1 cellular context compared by ENCODE assay signal in the genomic region with DNA sequence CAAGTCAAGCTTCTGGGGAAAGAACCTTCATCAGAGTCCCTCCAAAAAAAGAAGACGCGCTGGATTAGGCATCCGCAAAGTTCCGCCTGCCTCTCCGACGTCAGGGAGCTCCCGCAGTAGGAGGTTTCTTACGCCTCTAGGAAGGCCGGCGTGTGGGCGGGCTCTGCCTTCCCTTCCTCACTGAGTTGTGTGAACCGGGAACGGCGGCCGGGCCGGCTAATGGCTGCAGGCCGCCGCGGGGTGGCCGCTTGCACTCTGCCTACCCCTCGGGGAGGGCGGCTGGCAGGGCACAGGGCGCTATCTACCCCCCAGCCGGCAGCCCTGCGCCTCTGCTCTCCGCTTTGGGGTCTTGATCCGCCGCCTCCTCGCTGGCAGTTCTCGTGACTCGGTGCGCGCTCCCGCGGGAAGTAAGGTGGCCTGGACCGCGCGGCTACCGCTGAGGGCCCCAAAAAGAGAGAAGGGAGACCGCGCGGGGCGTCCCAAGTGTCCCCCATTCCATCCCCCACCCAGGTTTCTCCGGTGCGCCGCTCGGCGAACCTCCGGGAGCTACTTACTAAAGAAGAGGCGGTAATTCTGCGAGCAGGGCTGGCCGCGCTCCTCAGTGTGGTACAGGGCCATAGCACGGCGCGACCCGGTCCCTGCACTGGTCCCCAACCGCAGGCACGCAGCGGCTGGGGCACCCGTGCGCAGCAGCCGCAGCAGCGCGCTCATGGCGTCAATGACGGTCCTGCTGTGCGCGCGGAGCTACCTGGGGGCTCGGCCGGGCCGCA.
TF ChIP-seq lines count a peak whose summit lies in the region.

A gene (minus strand): TSS at position 723 of the 770 bp plus-strand sequence. CDS start 12 bp downstream, at position 711.

TF ChIP-seq in HepG2, 621 proteins besides CTCF, POLR2A, EP300 and RAD21 (continued from another document and continues in another):
- TF ChIP-seq, protein P1, sequence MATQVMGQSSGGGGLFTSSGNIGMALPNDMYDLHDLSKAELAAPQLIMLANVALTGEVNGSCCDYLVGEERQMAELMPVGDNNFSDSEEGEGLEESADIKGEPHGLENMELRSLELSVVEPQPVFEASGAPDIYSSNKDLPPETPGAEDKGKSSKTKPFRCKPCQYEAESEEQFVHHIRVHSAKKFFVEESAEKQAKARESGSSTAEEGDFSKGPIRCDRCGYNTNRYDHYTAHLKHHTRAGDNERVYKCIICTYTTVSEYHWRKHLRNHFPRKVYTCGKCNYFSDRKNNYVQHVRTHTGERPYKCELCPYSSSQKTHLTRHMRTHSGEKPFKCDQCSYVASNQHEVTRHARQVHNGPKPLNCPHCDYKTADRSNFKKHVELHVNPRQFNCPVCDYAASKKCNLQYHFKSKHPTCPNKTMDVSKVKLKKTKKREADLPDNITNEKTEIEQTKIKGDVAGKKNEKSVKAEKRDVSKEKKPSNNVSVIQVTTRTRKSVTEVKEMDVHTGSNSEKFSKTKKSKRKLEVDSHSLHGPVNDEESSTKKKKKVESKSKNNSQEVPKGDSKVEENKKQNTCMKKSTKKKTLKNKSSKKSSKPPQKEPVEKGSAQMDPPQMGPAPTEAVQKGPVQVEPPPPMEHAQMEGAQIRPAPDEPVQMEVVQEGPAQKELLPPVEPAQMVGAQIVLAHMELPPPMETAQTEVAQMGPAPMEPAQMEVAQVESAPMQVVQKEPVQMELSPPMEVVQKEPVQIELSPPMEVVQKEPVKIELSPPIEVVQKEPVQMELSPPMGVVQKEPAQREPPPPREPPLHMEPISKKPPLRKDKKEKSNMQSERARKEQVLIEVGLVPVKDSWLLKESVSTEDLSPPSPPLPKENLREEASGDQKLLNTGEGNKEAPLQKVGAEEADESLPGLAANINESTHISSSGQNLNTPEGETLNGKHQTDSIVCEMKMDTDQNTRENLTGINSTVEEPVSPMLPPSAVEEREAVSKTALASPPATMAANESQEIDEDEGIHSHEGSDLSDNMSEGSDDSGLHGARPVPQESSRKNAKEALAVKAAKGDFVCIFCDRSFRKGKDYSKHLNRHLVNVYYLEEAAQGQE (IDR thresholded peaks at IDR 0.05; ENCODE audit: borderline replicate concordance in 1 of 2, low read depth in 1 of 2, low read length in 2 of 2) = peak in 1 of 2 experiments; percentile 27; a peak in 1 of 4 replicates
- TF ChIP-seq NFIC (IDR thresholded peaks at IDR 0.05; ENCODE audit: low read length) = no peak
- TF ChIP-seq RFXAP (CRISPR knock-in tag; IDR thresholded peaks at IDR 0.05; ENCODE audit: borderline replicate concordance) = peak; percentile 69; the same call in 1 of the 2 replicates
- TF ChIP-seq, protein P2, sequence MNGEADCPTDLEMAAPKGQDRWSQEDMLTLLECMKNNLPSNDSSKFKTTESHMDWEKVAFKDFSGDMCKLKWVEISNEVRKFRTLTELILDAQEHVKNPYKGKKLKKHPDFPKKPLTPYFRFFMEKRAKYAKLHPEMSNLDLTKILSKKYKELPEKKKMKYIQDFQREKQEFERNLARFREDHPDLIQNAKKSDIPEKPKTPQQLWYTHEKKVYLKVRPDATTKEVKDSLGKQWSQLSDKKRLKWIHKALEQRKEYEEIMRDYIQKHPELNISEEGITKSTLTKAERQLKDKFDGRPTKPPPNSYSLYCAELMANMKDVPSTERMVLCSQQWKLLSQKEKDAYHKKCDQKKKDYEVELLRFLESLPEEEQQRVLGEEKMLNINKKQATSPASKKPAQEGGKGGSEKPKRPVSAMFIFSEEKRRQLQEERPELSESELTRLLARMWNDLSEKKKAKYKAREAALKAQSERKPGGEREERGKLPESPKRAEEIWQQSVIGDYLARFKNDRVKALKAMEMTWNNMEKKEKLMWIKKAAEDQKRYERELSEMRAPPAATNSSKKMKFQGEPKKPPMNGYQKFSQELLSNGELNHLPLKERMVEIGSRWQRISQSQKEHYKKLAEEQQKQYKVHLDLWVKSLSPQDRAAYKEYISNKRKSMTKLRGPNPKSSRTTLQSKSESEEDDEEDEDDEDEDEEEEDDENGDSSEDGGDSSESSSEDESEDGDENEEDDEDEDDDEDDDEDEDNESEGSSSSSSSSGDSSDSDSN (CRISPR knock-in tag; IDR thresholded peaks at IDR 0.05) = peak; percentile 97
- TF ChIP-seq TBL1XR1 (IDR thresholded peaks at IDR 0.05; ENCODE audit: borderline replicate concordance, low read length, partially characterized antibody) = no peak
- TF ChIP-seq SIN3B (IDR thresholded peaks at IDR 0.05; ENCODE audit: low read length) = no peak
- peak; percentile 93 for TF ChIP-seq CBX1 (IDR thresholded peaks at IDR 0.05; ENCODE audit: low read depth)
- no peak for TF ChIP-seq ZNF30 (CRISPR knock-in tag; IDR thresholded peaks at IDR 0.05)
- TF ChIP-seq PTBP1 (IDR thresholded peaks at IDR 0.05; ENCODE audit: low read depth, low read length, poor library complexity, severe bottlenecking) = no peak
- peak; percentile 87 for TF ChIP-seq DMAP1 (CRISPR knock-in tag; IDR thresholded peaks at IDR 0.05)
- 0 out of 2 replicates have a peak, but pooled peaks have one; percentile 34 for TF ChIP-seq EED (CRISPR knock-in tag; IDR thresholded peaks at IDR 0.05)
- TF ChIP-seq, protein P3, sequence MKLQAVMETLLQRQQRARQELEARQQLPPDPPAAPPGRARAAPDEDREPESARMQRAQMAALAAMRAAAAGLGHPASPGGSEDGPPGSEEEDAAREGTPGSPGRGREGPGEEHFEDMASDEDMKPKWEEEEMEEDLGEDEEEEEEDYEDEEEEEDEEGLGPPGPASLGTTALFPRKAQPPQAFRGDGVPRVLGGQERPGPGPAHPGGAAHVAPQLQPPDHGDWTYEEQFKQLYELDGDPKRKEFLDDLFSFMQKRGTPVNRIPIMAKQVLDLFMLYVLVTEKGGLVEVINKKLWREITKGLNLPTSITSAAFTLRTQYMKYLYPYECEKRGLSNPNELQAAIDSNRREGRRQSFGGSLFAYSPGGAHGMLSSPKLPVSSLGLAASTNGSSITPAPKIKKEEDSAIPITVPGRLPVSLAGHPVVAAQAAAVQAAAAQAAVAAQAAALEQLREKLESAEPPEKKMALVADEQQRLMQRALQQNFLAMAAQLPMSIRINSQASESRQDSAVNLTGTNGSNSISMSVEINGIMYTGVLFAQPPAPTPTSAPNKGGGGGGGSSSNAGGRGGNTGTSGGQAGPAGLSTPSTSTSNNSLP (IDR thresholded peaks at IDR 0.05; ENCODE audit: low read depth, low read length) = no peak
- TF ChIP-seq, protein P4, sequence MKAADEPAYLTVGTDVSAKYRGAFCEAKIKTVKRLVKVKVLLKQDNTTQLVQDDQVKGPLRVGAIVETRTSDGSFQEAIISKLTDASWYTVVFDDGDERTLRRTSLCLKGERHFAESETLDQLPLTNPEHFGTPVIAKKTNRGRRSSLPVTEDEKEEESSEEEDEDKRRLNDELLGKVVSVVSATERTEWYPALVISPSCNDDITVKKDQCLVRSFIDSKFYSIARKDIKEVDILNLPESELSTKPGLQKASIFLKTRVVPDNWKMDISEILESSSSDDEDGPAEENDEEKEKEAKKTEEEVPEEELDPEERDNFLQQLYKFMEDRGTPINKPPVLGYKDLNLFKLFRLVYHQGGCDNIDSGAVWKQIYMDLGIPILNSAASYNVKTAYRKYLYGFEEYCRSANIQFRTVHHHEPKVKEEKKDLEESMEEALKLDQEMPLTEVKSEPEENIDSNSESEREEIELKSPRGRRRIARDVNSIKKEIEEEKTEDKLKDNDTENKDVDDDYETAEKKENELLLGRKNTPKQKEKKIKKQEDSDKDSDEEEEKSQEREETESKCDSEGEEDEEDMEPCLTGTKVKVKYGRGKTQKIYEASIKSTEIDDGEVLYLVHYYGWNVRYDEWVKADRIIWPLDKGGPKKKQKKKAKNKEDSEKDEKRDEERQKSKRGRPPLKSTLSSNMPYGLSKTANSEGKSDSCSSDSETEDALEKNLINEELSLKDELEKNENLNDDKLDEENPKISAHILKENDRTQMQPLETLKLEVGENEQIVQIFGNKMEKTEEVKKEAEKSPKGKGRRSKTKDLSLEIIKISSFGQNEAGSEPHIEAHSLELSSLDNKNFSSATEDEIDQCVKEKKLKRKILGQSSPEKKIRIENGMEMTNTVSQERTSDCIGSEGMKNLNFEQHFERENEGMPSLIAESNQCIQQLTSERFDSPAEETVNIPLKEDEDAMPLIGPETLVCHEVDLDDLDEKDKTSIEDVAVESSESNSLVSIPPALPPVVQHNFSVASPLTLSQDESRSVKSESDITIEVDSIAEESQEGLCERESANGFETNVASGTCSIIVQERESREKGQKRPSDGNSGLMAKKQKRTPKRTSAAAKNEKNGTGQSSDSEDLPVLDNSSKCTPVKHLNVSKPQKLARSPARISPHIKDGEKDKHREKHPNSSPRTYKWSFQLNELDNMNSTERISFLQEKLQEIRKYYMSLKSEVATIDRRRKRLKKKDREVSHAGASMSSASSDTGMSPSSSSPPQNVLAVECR (CRISPR knock-in tag; IDR thresholded peaks at IDR 0.05; ENCODE audit: borderline replicate concordance) = peak; percentile 83
- TF ChIP-seq ZNF549 (CRISPR knock-in tag; IDR thresholded peaks at IDR 0.05) = peak; percentile 58; the same call in 1 of the 2 replicates
- TF ChIP-seq DNMT3B (CRISPR knock-in tag; conservative IDR thresholded peaks at IDR 0.05) = peak; percentile 81; the same call in 1 of the 2 replicates
- TF ChIP-seq ZNF382 (CRISPR knock-in tag; IDR thresholded peaks at IDR 0.05; ENCODE audit: borderline replicate concordance) = no peak
- no peak for TF ChIP-seq TCF7 (IDR thresholded peaks at IDR 0.05; ENCODE audit: low read depth)
- 0 out of 2 replicates have a peak, but pooled peaks have one; percentile 20 for TF ChIP-seq ZNF552 (CRISPR knock-in tag; IDR thresholded peaks at IDR 0.05; ENCODE audit: borderline replicate concordance)
- no peak for TF ChIP-seq TOE1 (CRISPR knock-in tag; IDR thresholded peaks at IDR 0.05)
- TF ChIP-seq FOXP1 (IDR thresholded peaks at IDR 0.05) = no peak
- no peak for TF ChIP-seq FOXP1 (CRISPR knock-in tag; IDR thresholded peaks at IDR 0.05)
- TF ChIP-seq ZNF644 (CRISPR knock-in tag; IDR thresholded peaks at IDR 0.05; ENCODE audit: low read depth) = no peak
- no peak for TF ChIP-seq CENPT (CRISPR knock-in tag; IDR thresholded peaks at IDR 0.05; ENCODE audit: low read depth)
- TF ChIP-seq MIER3 (CRISPR knock-in tag; IDR thresholded peaks at IDR 0.05; ENCODE audit: borderline replicate concordance) = peak; percentile 51; the same call in 1 of the 2 replicates
- peak; percentile 80 for TF ChIP-seq CHD2 (IDR thresholded peaks at IDR 0.05; ENCODE audit: low read depth, low read length)
- TF ChIP-seq, protein P5, sequence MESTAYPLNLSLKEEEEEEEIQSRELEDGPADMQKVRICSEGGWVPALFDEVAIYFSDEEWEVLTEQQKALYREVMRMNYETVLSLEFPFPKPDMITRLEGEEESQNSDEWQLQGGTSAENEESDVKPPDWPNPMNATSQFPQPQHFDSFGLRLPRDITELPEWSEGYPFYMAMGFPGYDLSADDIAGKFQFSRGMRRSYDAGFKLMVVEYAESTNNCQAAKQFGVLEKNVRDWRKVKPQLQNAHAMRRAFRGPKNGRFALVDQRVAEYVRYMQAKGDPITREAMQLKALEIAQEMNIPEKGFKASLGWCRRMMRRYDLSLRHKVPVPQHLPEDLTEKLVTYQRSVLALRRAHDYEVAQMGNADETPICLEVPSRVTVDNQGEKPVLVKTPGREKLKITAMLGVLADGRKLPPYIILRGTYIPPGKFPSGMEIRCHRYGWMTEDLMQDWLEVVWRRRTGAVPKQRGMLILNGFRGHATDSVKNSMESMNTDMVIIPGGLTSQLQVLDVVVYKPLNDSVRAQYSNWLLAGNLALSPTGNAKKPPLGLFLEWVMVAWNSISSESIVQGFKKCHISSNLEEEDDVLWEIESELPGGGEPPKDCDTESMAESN (CRISPR knock-in tag; conservative IDR thresholded peaks at IDR 0.05) = peak; percentile 88
- no peak for TF ChIP-seq ZNF326 (CRISPR knock-in tag; IDR thresholded peaks at IDR 0.05; ENCODE audit: borderline replicate concordance)
- 0 out of 2 replicates have a peak, but pooled peaks have one; percentile 73 for TF ChIP-seq ZNF180 (CRISPR knock-in tag; IDR thresholded peaks at IDR 0.05; ENCODE audit: borderline replicate concordance, low read depth)
- TF ChIP-seq, protein P6, sequence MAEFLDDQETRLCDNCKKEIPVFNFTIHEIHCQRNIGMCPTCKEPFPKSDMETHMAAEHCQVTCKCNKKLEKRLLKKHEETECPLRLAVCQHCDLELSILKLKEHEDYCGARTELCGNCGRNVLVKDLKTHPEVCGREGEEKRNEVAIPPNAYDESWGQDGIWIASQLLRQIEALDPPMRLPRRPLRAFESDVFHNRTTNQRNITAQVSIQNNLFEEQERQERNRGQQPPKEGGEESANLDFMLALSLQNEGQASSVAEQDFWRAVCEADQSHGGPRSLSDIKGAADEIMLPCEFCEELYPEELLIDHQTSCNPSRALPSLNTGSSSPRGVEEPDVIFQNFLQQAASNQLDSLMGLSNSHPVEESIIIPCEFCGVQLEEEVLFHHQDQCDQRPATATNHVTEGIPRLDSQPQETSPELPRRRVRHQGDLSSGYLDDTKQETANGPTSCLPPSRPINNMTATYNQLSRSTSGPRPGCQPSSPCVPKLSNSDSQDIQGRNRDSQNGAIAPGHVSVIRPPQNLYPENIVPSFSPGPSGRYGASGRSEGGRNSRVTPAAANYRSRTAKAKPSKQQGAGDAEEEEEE (CRISPR knock-in tag; IDR thresholded peaks at IDR 0.05; ENCODE audit: borderline replicate concordance) = no peak
- TF ChIP-seq, protein P7, sequence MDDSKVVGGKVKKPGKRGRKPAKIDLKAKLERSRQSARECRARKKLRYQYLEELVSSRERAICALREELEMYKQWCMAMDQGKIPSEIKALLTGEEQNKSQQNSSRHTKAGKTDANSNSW (CRISPR knock-in tag; IDR thresholded peaks at IDR 0.05; ENCODE audit: borderline replicate concordance) = no peak; the same call in 1 of the 2 replicates
- peak; percentile 51; the same call in 1 of the 2 replicates for TF ChIP-seq FOXO1 (CRISPR knock-in tag; IDR thresholded peaks at IDR 0.05)
- no peak for TF ChIP-seq MBNL3 (CRISPR knock-in tag; conservative IDR thresholded peaks at IDR 0.05)
- no peak for TF ChIP-seq HMGA1 (CRISPR knock-in tag; conservative IDR thresholded peaks at IDR 0.05)
- TF ChIP-seq, protein P8, sequence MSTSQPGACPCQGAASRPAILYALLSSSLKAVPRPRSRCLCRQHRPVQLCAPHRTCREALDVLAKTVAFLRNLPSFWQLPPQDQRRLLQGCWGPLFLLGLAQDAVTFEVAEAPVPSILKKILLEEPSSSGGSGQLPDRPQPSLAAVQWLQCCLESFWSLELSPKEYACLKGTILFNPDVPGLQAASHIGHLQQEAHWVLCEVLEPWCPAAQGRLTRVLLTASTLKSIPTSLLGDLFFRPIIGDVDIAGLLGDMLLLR (CRISPR knock-in tag; IDR thresholded peaks at IDR 0.05) = peak; percentile 77
- no peak for TF ChIP-seq RBAK (CRISPR knock-in tag; IDR thresholded peaks at IDR 0.05)
- TF ChIP-seq PHF21A (CRISPR knock-in tag; IDR thresholded peaks at IDR 0.05) = peak; percentile 53
- no peak for TF ChIP-seq MAFG (CRISPR knock-in tag; IDR thresholded peaks at IDR 0.05)
- TF ChIP-seq SIX1 (CRISPR knock-in tag; IDR thresholded peaks at IDR 0.05; ENCODE audit: borderline replicate concordance) = no peak
- peak; percentile 98 for TF ChIP-seq ARID2 (CRISPR knock-in tag; IDR thresholded peaks at IDR 0.05; ENCODE audit: borderline replicate concordance)
- TF ChIP-seq, protein P9, sequence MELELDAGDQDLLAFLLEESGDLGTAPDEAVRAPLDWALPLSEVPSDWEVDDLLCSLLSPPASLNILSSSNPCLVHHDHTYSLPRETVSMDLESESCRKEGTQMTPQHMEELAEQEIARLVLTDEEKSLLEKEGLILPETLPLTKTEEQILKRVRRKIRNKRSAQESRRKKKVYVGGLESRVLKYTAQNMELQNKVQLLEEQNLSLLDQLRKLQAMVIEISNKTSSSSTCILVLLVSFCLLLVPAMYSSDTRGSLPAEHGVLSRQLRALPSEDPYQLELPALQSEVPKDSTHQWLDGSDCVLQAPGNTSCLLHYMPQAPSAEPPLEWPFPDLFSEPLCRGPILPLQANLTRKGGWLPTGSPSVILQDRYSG (CRISPR knock-in tag; IDR thresholded peaks at IDR 0.05) = 0 out of 2 replicates have a peak, but pooled peaks have one; percentile 76
- TF ChIP-seq GPN1 (CRISPR knock-in tag; IDR thresholded peaks at IDR 0.05; ENCODE audit: borderline replicate concordance) = peak; percentile 82; the same call in 1 of the 2 replicates
